1 cellular context compared by ENCODE assay signal in the genomic region with DNA sequence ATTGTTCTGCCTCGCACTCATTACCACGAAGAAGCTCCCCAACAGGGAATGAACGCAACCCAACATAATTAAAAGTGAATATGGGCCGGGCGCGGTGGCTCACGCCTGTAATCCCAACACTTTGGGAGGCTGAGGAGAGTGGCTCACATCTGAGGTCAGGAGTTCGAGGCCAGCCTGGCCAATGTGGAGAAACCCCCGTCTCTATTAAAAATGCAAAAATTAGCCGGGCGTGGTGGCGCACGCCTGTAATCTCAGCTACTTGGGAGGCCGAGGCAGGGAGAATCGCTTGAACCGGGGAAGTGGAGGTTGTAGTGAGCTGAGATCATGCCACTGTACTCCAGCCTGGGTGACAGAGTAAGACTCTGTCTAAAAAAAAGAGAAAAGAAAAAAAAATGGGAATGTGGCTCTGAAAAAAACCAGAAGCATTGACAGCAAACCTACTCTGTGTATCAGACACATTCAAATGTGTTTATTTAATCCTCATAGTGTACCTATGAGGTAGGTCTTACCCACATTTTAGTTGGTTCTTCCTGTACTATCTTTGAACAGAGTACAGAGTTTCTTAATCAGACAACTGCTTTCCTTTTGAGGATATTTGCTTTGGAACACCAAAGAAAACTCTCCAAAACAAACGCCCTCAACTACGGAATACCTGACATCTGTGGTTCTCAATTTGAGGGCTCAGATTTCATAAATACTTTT.
TF ChIP-seq lines count a peak whose summit lies in the region.

No MANE protein-coding gene starts in this region.

TF ChIP-seq in GM23338, 12 proteins besides CTCF, POLR2A, EP300 and RAD21 (continued from another document):
- TF ChIP-seq, protein P1, sequence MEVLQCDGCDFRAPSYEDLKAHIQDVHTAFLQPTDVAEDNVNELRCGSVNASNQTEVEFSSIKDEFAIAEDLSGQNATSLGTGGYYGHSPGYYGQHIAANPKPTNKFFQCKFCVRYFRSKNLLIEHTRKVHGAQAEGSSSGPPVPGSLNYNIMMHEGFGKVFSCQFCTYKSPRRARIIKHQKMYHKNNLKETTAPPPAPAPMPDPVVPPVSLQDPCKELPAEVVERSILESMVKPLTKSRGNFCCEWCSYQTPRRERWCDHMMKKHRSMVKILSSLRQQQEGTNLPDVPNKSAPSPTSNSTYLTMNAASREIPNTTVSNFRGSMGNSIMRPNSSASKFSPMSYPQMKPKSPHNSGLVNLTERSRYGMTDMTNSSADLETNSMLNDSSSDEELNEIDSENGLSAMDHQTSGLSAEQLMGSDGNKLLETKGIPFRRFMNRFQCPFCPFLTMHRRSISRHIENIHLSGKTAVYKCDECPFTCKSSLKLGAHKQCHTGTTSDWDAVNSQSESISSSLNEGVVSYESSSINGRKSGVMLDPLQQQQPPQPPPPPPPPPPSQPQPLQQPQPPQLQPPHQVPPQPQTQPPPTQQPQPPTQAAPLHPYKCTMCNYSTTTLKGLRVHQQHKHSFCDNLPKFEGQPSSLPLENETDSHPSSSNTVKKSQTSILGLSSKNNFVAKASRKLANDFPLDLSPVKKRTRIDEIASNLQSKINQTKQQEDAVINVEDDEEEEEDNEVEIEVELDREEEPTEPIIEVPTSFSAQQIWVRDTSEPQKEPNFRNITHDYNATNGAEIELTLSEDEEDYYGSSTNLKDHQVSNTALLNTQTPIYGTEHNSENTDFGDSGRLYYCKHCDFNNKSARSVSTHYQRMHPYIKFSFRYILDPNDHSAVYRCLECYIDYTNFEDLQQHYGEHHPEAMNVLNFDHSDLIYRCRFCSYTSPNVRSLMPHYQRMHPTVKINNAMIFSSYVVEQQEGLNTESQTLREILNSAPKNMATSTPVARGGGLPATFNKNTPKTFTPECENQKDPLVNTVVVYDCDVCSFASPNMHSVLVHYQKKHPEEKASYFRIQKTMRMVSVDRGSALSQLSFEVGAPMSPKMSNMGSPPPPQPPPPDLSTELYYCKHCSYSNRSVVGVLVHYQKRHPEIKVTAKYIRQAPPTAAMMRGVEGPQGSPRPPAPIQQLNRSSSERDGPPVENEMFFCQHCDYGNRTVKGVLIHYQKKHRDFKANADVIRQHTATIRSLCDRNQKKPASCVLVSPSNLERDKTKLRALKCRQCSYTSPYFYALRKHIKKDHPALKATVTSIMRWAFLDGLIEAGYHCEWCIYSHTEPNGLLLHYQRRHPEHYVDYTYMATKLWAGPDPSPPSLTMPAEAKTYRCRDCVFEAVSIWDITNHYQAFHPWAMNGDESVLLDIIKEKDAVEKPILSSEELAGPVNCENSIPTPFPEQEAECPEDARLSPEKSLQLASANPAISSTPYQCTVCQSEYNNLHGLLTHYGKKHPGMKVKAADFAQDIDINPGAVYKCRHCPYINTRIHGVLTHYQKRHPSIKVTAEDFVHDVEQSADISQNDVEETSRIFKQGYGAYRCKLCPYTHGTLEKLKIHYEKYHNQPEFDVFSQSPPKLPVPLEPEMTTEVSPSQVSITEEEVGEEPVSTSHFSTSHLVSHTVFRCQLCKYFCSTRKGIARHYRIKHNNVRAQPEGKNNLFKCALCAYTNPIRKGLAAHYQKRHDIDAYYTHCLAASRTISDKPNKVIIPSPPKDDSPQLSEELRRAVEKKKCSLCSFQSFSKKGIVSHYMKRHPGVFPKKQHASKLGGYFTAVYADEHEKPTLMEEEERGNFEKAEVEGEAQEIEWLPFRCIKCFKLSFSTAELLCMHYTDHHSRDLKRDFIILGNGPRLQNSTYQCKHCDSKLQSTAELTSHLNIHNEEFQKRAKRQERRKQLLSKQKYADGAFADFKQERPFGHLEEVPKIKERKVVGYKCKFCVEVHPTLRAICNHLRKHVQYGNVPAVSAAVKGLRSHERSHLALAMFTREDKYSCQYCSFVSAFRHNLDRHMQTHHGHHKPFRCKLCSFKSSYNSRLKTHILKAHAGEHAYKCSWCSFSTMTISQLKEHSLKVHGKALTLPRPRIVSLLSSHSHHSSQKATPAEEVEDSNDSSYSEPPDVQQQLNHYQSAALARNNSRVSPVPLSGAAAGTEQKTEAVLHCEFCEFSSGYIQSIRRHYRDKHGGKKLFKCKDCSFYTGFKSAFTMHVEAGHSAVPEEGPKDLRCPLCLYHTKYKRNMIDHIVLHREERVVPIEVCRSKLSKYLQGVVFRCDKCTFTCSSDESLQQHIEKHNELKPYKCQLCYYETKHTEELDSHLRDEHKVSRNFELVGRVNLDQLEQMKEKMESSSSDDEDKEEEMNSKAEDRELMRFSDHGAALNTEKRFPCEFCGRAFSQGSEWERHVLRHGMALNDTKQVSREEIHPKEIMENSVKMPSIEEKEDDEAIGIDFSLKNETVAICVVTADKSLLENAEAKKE (CRISPR knock-in tag; IDR thresholded peaks at IDR 0.05), result no peak
- no peak for TF ChIP-seq NANOG (IDR thresholded peaks at IDR 0.05; ENCODE audit: borderline replicate concordance)
- TF ChIP-seq, protein P2, sequence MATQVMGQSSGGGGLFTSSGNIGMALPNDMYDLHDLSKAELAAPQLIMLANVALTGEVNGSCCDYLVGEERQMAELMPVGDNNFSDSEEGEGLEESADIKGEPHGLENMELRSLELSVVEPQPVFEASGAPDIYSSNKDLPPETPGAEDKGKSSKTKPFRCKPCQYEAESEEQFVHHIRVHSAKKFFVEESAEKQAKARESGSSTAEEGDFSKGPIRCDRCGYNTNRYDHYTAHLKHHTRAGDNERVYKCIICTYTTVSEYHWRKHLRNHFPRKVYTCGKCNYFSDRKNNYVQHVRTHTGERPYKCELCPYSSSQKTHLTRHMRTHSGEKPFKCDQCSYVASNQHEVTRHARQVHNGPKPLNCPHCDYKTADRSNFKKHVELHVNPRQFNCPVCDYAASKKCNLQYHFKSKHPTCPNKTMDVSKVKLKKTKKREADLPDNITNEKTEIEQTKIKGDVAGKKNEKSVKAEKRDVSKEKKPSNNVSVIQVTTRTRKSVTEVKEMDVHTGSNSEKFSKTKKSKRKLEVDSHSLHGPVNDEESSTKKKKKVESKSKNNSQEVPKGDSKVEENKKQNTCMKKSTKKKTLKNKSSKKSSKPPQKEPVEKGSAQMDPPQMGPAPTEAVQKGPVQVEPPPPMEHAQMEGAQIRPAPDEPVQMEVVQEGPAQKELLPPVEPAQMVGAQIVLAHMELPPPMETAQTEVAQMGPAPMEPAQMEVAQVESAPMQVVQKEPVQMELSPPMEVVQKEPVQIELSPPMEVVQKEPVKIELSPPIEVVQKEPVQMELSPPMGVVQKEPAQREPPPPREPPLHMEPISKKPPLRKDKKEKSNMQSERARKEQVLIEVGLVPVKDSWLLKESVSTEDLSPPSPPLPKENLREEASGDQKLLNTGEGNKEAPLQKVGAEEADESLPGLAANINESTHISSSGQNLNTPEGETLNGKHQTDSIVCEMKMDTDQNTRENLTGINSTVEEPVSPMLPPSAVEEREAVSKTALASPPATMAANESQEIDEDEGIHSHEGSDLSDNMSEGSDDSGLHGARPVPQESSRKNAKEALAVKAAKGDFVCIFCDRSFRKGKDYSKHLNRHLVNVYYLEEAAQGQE (IDR thresholded peaks at IDR 0.05; ENCODE audit: unreplicated experiment), result no peak
- no peak for TF ChIP-seq EZH2 (IDR thresholded peaks at IDR 0.05; ENCODE audit: low read depth, unreplicated experiment)
